In genomic region chr1:40951943-40952743, GRCh38 we compare ENCODE assay signal across 8 cellular contexts. TPM values are rescaled to one million over a fixed set of nuclear protein-coding genes. Genes with fewer than 3 reads are reported as not detected.
DNase-seq lines count a peak whose midpoint lies in the region; ATAC-seq and TF ChIP-seq lines count a peak whose summit lies in the region.

No MANE protein-coding gene starts in this region.

- in situ Hi-C loops in astrocyte of the cerebellum (cut with HindIII; ENCODE audit: low sequenced_read_pairs): no loop called here

- no peaks in the 10 kb centered on the region for H3K9me3 ChIP-seq in T-helper 17 cell (ENCODE audit: control insufficient read depth, low read length, poor library complexity, severe bottlenecking)

- H3K36me3 Mint-ChIP-seq in T-helper 17 cell (ENCODE audit: low read depth): no peaks in the 10 kb centered on the region

- peaks cover 37% of the 10 kb centered on the region for H3K27me3 Mint-ChIP-seq in T-helper 17 cell

- peaks cover 9% of the 10 kb centered on the region for H3K4me1 Mint-ChIP-seq in T-helper 17 cell

- DNase-seq in GM03348 (ENCODE audit: low spot score) (peak; percentile 83), NCI-H1092 treated with DMSO at 0.1 percent for 48 hours (lab: John Stamatoyannopoulos, UW) (peak; percentile 79), T-helper 17 cell (peak; percentile 41 to 50 (median 42)), astrocyte of the cerebellum (ENCODE audit: low read depth) (no peak), iPS DF 4.7 (ENCODE audit: extremely low read depth, low spot score) (peak; percentile 36), MV-4-11 (lab: John Stamatoyannopoulos, UW) (no peak), amniotic stem cell (lab: John Stamatoyannopoulos, UW) (no peak)
- DNase-seq in stimulated activated CD4-positive, alpha-beta T cell treated with anti-CD3 and anti-CD28 coated beads, Interleukin-12 subunit alpha, Interleukin-12 subunit beta, amount 100 ng/mL, for 48 hours (ENCODE audit: low read depth in 2 of 3, low spot score in 1 of 3): peak; percentile 36 to 54 (median 54)

- H3K4me3 ChIP-seq in astrocyte of the cerebellum (ENCODE audit: low read depth, low read length): no peak overlapping the region

- peak; percentile 62 for ATAC-seq in T-helper 17 cell

- TF ChIP-seq CTCF in astrocyte of the cerebellum (IDR thresholded peaks at IDR 0.05; ENCODE audit: low read depth, low read length, missing control alignments): peak; percentile 89

- H3K27ac Mint-ChIP-seq in T-helper 17 cell: no peak overlapping the region

- H3K4me3 Mint-ChIP-seq in T-helper 17 cell: peak overlapping the region; percentile 7

RNA-seq across cellular contexts. Expression of gene CTPS1, which starts 27.4 kb away (rescaled TPM):
- 10 to 100 TPM; 48.8 to 56.9 TPM for total RNA-seq in T-helper 17 cell

Comparison
In these comparisons a context has a peak if more than half of its experiments do, and no peak if none do; other contexts are left out.
1. DNase-seq: peak in GM03348 (single experiment), NCI-H1092 treated with DMSO at 0.1 percent for 48 hours (single experiment), T-helper 17 cell (3 of 3), iPS DF 4.7 (single experiment) and stimulated activated CD4-positive, alpha-beta T cell treated with anti-CD3 and anti-CD28 coated beads, Interleukin-12 subunit alpha, Interleukin-12 subunit beta, amount 100 ng/mL, for 48 hours (3 of 3); none in astrocyte of the cerebellum (single experiment), MV-4-11 (single experiment) and amniotic stem cell (single experiment).